Comparison of ENCODE assay signal across 1 cellular context in the genomic region with DNA sequence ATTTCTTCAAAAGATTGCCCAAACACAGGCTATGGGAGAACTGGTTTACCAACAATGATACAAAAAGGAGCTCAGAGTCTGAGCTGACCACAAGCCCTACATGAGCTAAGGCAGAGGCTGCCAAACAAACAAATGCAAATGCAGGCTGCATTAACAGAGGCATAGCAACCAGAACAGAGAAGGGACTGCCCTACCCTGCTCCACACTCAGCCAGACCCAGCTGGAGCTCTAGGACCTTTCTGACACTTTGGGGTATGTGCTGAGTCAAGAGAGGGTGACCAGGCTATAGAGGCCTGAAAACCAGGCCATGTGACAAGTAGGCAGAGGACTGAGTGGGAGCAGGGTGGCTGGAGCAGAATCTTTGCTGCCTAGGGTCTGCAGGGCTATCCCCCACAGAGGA.
TF ChIP-seq lines count a peak whose summit lies in the region.

No MANE protein-coding gene starts in this region.

TF ChIP-seq in GM12878, 131 proteins besides CTCF, POLR2A, EP300 and RAD21:
- TF ChIP-seq YY1 (IDR thresholded peaks at IDR 0.05; ENCODE audit: low read depth, low read length) (no peak), TAF1 (IDR thresholded peaks at IDR 0.05; ENCODE audit: borderline replicate concordance, low read depth, low read length) (no peak), CREB1 (IDR thresholded peaks at IDR 0.05; ENCODE audit: low read depth) (no peak), PAX8 (IDR thresholded peaks at IDR 0.05) (no peak), CBX5 (IDR thresholded peaks at IDR 0.05; ENCODE audit: low read depth) (no peak), LARP7 (IDR thresholded peaks at IDR 0.05) (no peak), TCF7 (IDR thresholded peaks at IDR 0.05; ENCODE audit: borderline replicate concordance) (no peak), CREM (IDR thresholded peaks at IDR 0.05; ENCODE audit: low read depth) (no peak), KAT2A (conservative IDR thresholded peaks at IDR 0.05; ENCODE audit: control insufficient read depth, low read depth, low read length) (no peak)
- TF ChIP-seq, protein P1, sequence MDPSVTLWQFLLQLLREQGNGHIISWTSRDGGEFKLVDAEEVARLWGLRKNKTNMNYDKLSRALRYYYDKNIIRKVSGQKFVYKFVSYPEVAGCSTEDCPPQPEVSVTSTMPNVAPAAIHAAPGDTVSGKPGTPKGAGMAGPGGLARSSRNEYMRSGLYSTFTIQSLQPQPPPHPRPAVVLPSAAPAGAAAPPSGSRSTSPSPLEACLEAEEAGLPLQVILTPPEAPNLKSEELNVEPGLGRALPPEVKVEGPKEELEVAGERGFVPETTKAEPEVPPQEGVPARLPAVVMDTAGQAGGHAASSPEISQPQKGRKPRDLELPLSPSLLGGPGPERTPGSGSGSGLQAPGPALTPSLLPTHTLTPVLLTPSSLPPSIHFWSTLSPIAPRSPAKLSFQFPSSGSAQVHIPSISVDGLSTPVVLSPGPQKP (IDR thresholded peaks at IDR 0.05; ENCODE audit: low read depth, low read length), result no peak
- TF ChIP-seq, protein P2, sequence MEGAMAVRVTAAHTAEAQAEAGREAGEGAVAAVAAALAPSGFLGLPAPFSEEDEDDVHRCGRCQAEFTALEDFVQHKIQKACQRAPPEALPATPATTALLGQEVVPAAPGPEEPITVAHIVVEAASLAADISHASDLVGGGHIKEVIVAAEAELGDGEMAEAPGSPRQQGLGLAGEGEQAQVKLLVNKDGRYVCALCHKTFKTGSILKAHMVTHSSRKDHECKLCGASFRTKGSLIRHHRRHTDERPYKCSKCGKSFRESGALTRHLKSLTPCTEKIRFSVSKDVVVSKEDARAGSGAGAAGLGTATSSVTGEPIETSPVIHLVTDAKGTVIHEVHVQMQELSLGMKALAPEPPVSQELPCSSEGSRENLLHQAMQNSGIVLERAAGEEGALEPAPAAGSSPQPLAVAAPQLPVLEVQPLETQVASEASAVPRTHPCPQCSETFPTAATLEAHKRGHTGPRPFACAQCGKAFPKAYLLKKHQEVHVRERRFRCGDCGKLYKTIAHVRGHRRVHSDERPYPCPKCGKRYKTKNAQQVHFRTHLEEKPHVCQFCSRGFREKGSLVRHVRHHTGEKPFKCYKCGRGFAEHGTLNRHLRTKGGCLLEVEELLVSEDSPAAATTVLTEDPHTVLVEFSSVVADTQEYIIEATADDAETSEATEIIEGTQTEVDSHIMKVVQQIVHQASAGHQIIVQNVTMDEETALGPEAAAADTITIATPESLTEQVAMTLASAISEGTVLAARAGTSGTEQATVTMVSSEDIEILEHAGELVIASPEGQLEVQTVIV (IDR thresholded peaks at IDR 0.05; ENCODE audit: borderline replicate concordance, partially characterized antibody), result no peak
- TF ChIP-seq, protein P3, sequence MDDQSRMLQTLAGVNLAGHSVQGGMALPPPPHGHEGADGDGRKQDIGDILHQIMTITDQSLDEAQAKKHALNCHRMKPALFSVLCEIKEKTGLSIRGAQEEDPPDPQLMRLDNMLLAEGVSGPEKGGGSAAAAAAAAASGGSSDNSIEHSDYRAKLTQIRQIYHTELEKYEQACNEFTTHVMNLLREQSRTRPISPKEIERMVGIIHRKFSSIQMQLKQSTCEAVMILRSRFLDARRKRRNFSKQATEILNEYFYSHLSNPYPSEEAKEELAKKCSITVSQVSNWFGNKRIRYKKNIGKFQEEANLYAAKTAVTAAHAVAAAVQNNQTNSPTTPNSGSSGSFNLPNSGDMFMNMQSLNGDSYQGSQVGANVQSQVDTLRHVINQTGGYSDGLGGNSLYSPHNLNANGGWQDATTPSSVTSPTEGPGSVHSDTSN (IDR thresholded peaks at IDR 0.05; ENCODE audit: insufficient replicate concordance, low read depth, low read length), result no peak
- TF ChIP-seq, protein P4, sequence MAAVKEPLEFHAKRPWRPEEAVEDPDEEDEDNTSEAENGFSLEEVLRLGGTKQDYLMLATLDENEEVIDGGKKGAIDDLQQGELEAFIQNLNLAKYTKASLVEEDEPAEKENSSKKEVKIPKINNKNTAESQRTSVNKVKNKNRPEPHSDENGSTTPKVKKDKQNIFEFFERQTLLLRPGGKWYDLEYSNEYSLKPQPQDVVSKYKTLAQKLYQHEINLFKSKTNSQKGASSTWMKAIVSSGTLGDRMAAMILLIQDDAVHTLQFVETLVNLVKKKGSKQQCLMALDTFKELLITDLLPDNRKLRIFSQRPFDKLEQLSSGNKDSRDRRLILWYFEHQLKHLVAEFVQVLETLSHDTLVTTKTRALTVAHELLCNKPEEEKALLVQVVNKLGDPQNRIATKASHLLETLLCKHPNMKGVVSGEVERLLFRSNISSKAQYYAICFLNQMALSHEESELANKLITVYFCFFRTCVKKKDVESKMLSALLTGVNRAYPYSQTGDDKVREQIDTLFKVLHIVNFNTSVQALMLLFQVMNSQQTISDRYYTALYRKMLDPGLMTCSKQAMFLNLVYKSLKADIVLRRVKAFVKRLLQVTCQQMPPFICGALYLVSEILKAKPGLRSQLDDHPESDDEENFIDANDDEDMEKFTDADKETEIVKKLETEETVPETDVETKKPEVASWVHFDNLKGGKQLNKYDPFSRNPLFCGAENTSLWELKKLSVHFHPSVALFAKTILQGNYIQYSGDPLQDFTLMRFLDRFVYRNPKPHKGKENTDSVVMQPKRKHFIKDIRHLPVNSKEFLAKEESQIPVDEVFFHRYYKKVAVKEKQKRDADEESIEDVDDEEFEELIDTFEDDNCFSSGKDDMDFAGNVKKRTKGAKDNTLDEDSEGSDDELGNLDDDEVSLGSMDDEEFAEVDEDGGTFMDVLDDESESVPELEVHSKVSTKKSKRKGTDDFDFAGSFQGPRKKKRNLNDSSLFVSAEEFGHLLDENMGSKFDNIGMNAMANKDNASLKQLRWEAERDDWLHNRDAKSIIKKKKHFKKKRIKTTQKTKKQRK (IDR thresholded peaks at IDR 0.05; ENCODE audit: low read depth, low read length), result no peak
